Comparison of ENCODE assay signal across 10 cellular contexts in genomic region chr15:25860885-25861866, GRCh38. TPM values are rescaled to one million over a fixed set of nuclear protein-coding genes. Genes with fewer than 3 reads are reported as not detected.
DNase-seq lines count a peak whose midpoint lies in the region; ATAC-seq and TF ChIP-seq lines count a peak whose summit lies in the region.
"Had no signal": no experiment of that assay in that cellular context is flagged by ENCODE, and none has a peak within 500 bp of the region (broad histone marks: within the 10 kb centered on the region; RNA-seq: fewer than 3 reads in every experiment).

No MANE protein-coding gene starts in this region.

- CTCF ChIA-PET in MCF 10A (lab: Yijun Ruan, JAX), result interaction anchor here (0.6 kb wide), 1 partner anchor 57 kb away, joined by 3 read pairs; no protein-coding TSS in a partner anchor

- no peaks in the 10 kb centered on the region for H3K9me3 ChIP-seq in breast epithelium

- DNase-seq in breast epithelium (ENCODE audit: low spot score in 2 of 2) (no peak), MCF 10A (ENCODE audit: unreplicated experiment) (no peak), memory B cell (ENCODE audit: low spot score in 2 of 2) (no peak), type B pancreatic cell (ENCODE audit: extremely low spot score, unreplicated experiment) (no peak), GM19240 (ENCODE audit: insufficient read length, low spot score) (no peak), SHP77 (lab: John Stamatoyannopoulos, UW) (no peak), left lobe of liver (ENCODE audit: low spot score) (no peak)
- DNase-seq: DMS79; stimulated activated CD4-positive, alpha-beta T cell treated with anti-CD3 and anti-CD28 coated beads, Interleukin-2, amount 100 ng/mL, for 24 hours had no signal

- H3K9me3 Mint-ChIP-seq in MCF 10A (ENCODE audit: unreplicated experiment), result peaks cover 41% of the 10 kb centered on the region
- no peaks in the 10 kb centered on the region for H3K9me3 Mint-ChIP-seq in activated naive CD8-positive, alpha-beta T cell (ENCODE audit: low read depth)
- no peaks in the 10 kb centered on the region for H3K9me3 Mint-ChIP-seq in memory B cell
- H3K9me3 Mint-ChIP-seq in type B pancreatic cell, result no peaks in the 10 kb centered on the region

- H3K36me3 Mint-ChIP-seq in MCF 10A (ENCODE audit: insufficient read depth, unreplicated experiment) (no peaks in the 10 kb centered on the region), memory B cell (no peaks in the 10 kb centered on the region), type B pancreatic cell (no peaks in the 10 kb centered on the region)
- H3K36me3 Mint-ChIP-seq in activated naive CD8-positive, alpha-beta T cell, result peaks cover 3% of the 10 kb centered on the region

- BruUV-seq in MCF 10A (replicated peaks; lab: Mats Ljungman, UMichigan), result no TSS peak

- H3K27me3 Mint-ChIP-seq in MCF 10A (ENCODE audit: insufficient read depth, unreplicated experiment) (no peaks in the 10 kb centered on the region), memory B cell (peaks cover 22% of the 10 kb centered on the region), type B pancreatic cell (peaks cover 69% of the 10 kb centered on the region)
- H3K27me3 Mint-ChIP-seq in activated naive CD8-positive, alpha-beta T cell, result no peaks in the 10 kb centered on the region

- peak overlapping the region; percentile 62 to 87 for H3K27ac ChIP-seq in breast epithelium

- no peak overlapping the region for H3K4me3 Mint-ChIP-seq in MCF 10A (ENCODE audit: unreplicated experiment)
- peak overlapping the region; percentile 93 for H3K4me3 Mint-ChIP-seq in activated naive CD8-positive, alpha-beta T cell
- H3K4me3 Mint-ChIP-seq in memory B cell, result peak overlapping the region; percentile 55
- peak overlapping the region; percentile 72 for H3K4me3 Mint-ChIP-seq in type B pancreatic cell

- TF ChIP-seq CTCF in breast epithelium (IDR thresholded peaks at IDR 0.05) (no peak), MCF 10A (IDR thresholded peaks at IDR 0.05; ENCODE audit: unreplicated experiment) (no peak), type B pancreatic cell (conservative IDR thresholded peaks at IDR 0.05) (no peak)

- peak overlapping the region; percentile 59 to 93 (median 76) for H3K4me3 ChIP-seq in breast epithelium

- H3K4me1 Mint-ChIP-seq in MCF 10A (ENCODE audit: insufficient read depth, unreplicated experiment) (no peaks in the 10 kb centered on the region), memory B cell (peaks cover 9% of the 10 kb centered on the region), type B pancreatic cell (ENCODE audit: unreplicated experiment) (no peaks in the 10 kb centered on the region)
- peaks cover 55% of the 10 kb centered on the region for H3K4me1 Mint-ChIP-seq in activated naive CD8-positive, alpha-beta T cell (ENCODE audit: low read depth)

- POLR2A ChIA-PET in MCF 10A (lab: Yijun Ruan, JAX), result no interaction called here

- peaks cover 0 to 3% of the 10 kb centered on the region in 2 donors for H3K27me3 ChIP-seq in breast epithelium

- peaks cover 5 to 8% of the 10 kb centered on the region in 2 donors for H3K4me1 ChIP-seq in breast epithelium

- H3K36me3 ChIP-seq in breast epithelium, result no peaks in the 10 kb centered on the region

- no peak for TF ChIP-seq POLR2A in breast epithelium (IDR thresholded peaks at IDR 0.05)

- no peak for ATAC-seq in memory B cell (ENCODE audit: low read depth)
- no peak for ATAC-seq in left lobe of liver

- H3K27ac Mint-ChIP-seq in MCF 10A (ENCODE audit: low read depth, unreplicated experiment), result no peak overlapping the region
- peak overlapping the region; percentile 95 for H3K27ac Mint-ChIP-seq in activated naive CD8-positive, alpha-beta T cell
- H3K27ac Mint-ChIP-seq in memory B cell, result no peak overlapping the region
- no peak overlapping the region for H3K27ac Mint-ChIP-seq in type B pancreatic cell

- intact Hi-C loops in breast epithelium (cut with DNase I; ENCODE audit: low total_unique reads), result no loop called here
- intact Hi-C loops in MCF 10A (cut with micrococcal nuclease), result no loop called here

RNA-seq across cellular contexts. Expression of gene ATP10A, which starts 2.0 kb away (rescaled TPM):
- total RNA-seq in breast epithelium (10 to 100 TPM in 1 of 3 donors, 1 to 10 TPM in 2; 6.4 to 17.4 (median 7.2) TPM), MCF 10A (2022) (not detected in 2 replicates), type B pancreatic cell (ENCODE audit: low replicate concordance) (1.9 and 2.6 TPM in 2 replicates), left lobe of liver (0.50 TPM)
